25 cellular contexts compared by ENCODE assay signal in the genomic region with DNA sequence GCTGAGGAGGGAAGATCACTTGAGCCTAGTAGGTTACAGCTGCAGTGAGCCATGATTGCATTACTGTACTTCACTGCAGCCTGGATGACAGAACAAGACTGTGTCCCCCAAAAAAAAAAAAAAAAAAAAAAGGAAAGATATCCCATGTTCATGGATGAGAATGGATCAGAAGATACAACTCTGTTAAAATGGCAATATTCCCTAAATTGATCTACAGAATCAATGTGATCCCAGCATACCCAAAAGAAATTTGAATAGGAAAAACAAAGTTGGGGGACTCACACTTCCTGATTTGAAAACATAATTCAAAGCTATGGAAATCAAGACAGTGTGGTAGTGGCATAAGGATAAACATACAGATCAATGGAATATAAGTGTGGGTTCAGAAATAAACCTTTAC.
"Had no signal": no experiment of that assay in that cellular context is flagged by ENCODE, and none has a peak within 500 bp of the region (broad histone marks: within the 10 kb centered on the region; RNA-seq: fewer than 3 reads in every experiment).

No MANE protein-coding gene starts in this region.

- H3K4me1 ChIP-seq: SJSA1 had no signal

- H3K4me3 ChIP-seq: MG63, SJSA1 had no signal

- H3K4me2 ChIP-seq: SK-N-SH had no signal

- DNase-seq: IMR-90, Karpas-422, KG1, MG63, NCI-H1092, NCI-H1105 treated with DMSO at 0.1 percent for 48 hours, NCI-H1417 treated with DMSO at 0.1 percent for 48 hours, NCI-H146, NCI-H1694 treated with DMSO at 0.1 percent for 48 hours, NCI-H1930, NCI-H2081, NCI-H2107, NCI-H2227 treated with DMSO at 0.1 percent for 48 hours, NCI-H446, NCI-H510A, NCI-H524 treated with DMSO at 0.1 percent for 48 hours, NCI-H69, NCI-H774, Right ventricle myocardium superior, RPMI8226, SIG-M5, SK-N-SH had no signal

- H3K9me3 ChIP-seq: SJSA1, SK-N-SH had no signal

- H3K27ac ChIP-seq: SJSA1 had no signal

- H3K9ac ChIP-seq: SK-N-SH had no signal

- ATAC-seq: HepG2 had no signal

- FAIRE-seq: HepG2, RCC 7860 had no signal

- H3K27me3 ChIP-seq: MG63, SJSA1 had no signal
